In the genomic region with DNA sequence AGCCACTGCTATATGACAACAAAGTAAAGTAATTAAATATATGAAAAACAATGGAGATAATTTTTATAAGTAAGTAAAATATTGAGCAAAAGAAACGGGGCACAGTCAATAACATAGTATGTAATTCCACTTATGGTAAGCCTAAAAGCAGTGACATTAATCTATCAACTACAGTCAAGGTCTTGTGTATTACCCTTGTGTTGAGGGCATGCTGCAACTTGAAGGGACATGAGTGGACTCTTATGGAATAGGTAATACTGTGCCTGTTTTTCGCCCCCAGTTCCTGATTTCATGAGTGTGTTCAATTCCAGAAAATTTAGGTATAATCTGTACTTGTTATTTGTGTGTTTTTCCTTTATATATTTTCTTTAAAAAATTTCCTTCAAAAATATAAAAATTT, we compare ENCODE assay signal across 17 cellular contexts.
DNase-seq lines count a peak whose midpoint lies in the region; TF ChIP-seq lines count a peak whose summit lies in the region.
"Had no signal": no experiment of that assay in that cellular context is flagged by ENCODE, and none has a peak within 500 bp of the region (broad histone marks: within the 10 kb centered on the region; RNA-seq: fewer than 3 reads in every experiment).

No MANE protein-coding gene starts in this region.

- H3K27me3 ChIP-seq in mammary epithelial cell (ENCODE audit: insufficient read depth, low read length) (no peaks in the 10 kb centered on the region), breast epithelium (no peaks in the 10 kb centered on the region), WERI-Rb-1 (ENCODE audit: insufficient read depth, low read depth, severe bottlenecking) (no peaks in the 10 kb centered on the region)
- H3K27me3 ChIP-seq: BLaER1 had no signal

- in situ Hi-C loops in mammary epithelial cell (cut with MboI; ENCODE audit: low sequenced_read_pairs in 2 of 2) = no loop called here

- TF ChIP-seq CTCF in mammary epithelial cell (conservative IDR thresholded peaks at IDR 0.05 in 1 of 2, IDR thresholded peaks at IDR 0.05 in 1 of 2; ENCODE audit: extremely low read depth in 1 of 2, insufficient read depth in 1 of 2, low read depth in 1 of 2, low read length in 2 of 2) (no peak), breast epithelium (IDR thresholded peaks at IDR 0.05) (no peak), WERI-Rb-1 (IDR thresholded peaks at IDR 0.05; ENCODE audit: low read depth, low read length) (no peak)

- peak overlapping the region; percentile 20 for H3K4me2 ChIP-seq in mammary epithelial cell (ENCODE audit: insufficient read depth, low read depth, low read length)
- H3K4me2 ChIP-seq: BLaER1 had no signal

- no peaks in the 10 kb centered on the region for H3K79me2 ChIP-seq in mammary epithelial cell (ENCODE audit: insufficient read depth, low read length)

- intact Hi-C loops in mammary epithelial cell (cut with micrococcal nuclease) = no loop called here
- intact Hi-C loops in breast epithelium (cut with DNase I; ENCODE audit: low total_unique reads) = no loop called here

- H3K36me3 ChIP-seq in mammary epithelial cell (ENCODE audit: insufficient read depth, low read length) (no peaks in the 10 kb centered on the region), breast epithelium (no peaks in the 10 kb centered on the region), WERI-Rb-1 (no peaks in the 10 kb centered on the region)
- H3K36me3 ChIP-seq: BLaER1 had no signal

- H3K9ac ChIP-seq in mammary epithelial cell (ENCODE audit: insufficient read depth, low read length) = no peak overlapping the region
- H3K9ac ChIP-seq: BLaER1 had no signal

- dilution Hi-C loops in mammary epithelial cell (cut with HindIII; ENCODE audit: low sequenced_read_pairs) = no loop called here

- DNase-seq in NCI-H1105 treated with DMSO at 0.1 percent for 48 hours (lab: John Stamatoyannopoulos, UW) = peak; percentile 2
- no peak for DNase-seq in NCI-H1105 (lab: John Stamatoyannopoulos, UW)
- peak; percentile 7 for DNase-seq in mammary epithelial cell
- DNase-seq in breast epithelium (ENCODE audit: low spot score in 2 of 2) = no peak
- peak; percentile 17 for DNase-seq in WERI-Rb-1
- DNase-seq in AG20443 (ENCODE audit: low spot score) = no peak
- DNase-seq in SIG-M5 treated with dmso at 0.1 percent for 504 hours (lab: John Stamatoyannopoulos, UW; ENCODE audit: unreplicated experiment) = no peak
- no peak for DNase-seq in stimulated activated CD4-positive, alpha-beta T cell treated with anti-CD3 and anti-CD28 coated beads, Interleukin-4, amount 100 ng/mL, for 1 hour
- DNase-seq: AML-193; Caco-2; CD8-positive, alpha-beta memory T cell; DND-41; GDM1; HCEC 1CT; HFFc6 had no signal

- H3K4me1 ChIP-seq in mammary epithelial cell (ENCODE audit: insufficient read depth, low read length) = no peaks in the 10 kb centered on the region
- no peaks in the 10 kb centered on the region for H3K4me1 ChIP-seq in breast epithelium
- H3K4me1 ChIP-seq: BLaER1 had no signal

- H3K4me3 ChIP-seq in mammary epithelial cell (replicated peaks in 1 of 3; ENCODE audit: insufficient read depth in 1 of 3, low read depth in 2 of 3, low read length in 3 of 3) (no peak overlapping the region), breast epithelium (no peak overlapping the region), WERI-Rb-1 (ENCODE audit: low read depth, low read length) (no peak overlapping the region)
- H3K4me3 ChIP-seq: BLaER1 had no signal

- 0% methylated on average over 1 of the region's 2 CpGs for WGBS in mammary epithelial cell (ENCODE audit: low coverage, missing lambda C conversion rate)

- CTCF ChIA-PET in mammary epithelial cell (lab: Charles Lee; ENCODE audit: low non-redundant PET) = no interaction called here

- BruUV-seq in mammary epithelial cell (replicated peaks; lab: Mats Ljungman, UMichigan) = no TSS peak

- no peak overlapping the region for H2AFZ ChIP-seq in mammary epithelial cell (ENCODE audit: low read depth, low read length)

- H3K27ac ChIP-seq in mammary epithelial cell (ENCODE audit: insufficient read depth, low read depth, low read length) = no peak overlapping the region
- H3K27ac ChIP-seq in breast epithelium = no peak overlapping the region
- no peak overlapping the region for H3K27ac ChIP-seq in WERI-Rb-1
- H3K27ac ChIP-seq: 22Rv1, BLaER1 had no signal

- no peak for TF ChIP-seq POLR2A in breast epithelium (IDR thresholded peaks at IDR 0.05)

- H4K20me1 ChIP-seq in mammary epithelial cell (ENCODE audit: insufficient read depth, low read length) = no peaks in the 10 kb centered on the region
- H4K20me1 ChIP-seq: BLaER1 had no signal

- H3K9me3 ChIP-seq in mammary epithelial cell (replicated peaks; ENCODE audit: insufficient read depth, low read length) (no peaks in the 10 kb centered on the region), breast epithelium (no peaks in the 10 kb centered on the region), WERI-Rb-1 (ENCODE audit: severe bottlenecking) (no peaks in the 10 kb centered on the region)
- H3K9me3 ChIP-seq: BLaER1, Caco-2 had no signal

Comparison
In these comparisons a context has a peak if more than half of its experiments do, and no peak if none do; other contexts are left out.
1. DNase-seq: peak in NCI-H1105 treated with DMSO at 0.1 percent for 48 hours (single experiment), mammary epithelial cell (single experiment) and WERI-Rb-1 (single experiment); none in NCI-H1105 (single experiment), breast epithelium (0 of 2), AG20443 (single experiment), SIG-M5 treated with dmso at 0.1 percent for 504 hours (single experiment) and stimulated activated CD4-positive, alpha-beta T cell treated with anti-CD3 and anti-CD28 coated beads, Interleukin-4, amount 100 ng/mL, for 1 hour (single experiment).